ENCODE assay signal across 1 cellular context in the genomic region with DNA sequence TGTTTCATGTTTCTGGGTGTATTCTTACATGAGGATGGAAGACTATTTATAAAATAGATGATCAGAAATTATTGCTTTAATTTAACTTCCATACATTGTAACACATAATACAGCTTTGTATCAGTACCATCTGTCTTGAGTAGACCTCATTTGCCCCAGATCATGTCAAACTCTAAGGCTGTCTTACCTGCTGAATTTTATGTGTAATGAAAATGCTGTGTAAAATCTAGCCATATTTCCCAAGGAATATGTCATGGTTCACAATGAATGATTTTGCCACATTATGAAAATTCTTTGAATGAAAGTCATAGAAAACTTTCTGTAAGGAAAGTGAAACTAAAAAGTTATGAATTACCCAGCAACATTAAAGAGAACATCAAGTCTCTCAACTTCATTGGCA.
TF ChIP-seq lines count a peak whose summit lies in the region.

No MANE protein-coding gene starts in this region.

TF ChIP-seq in GM12878, 131 proteins besides CTCF, POLR2A, EP300 and RAD21:
- TF ChIP-seq LARP7 (IDR thresholded peaks at IDR 0.05) (no peak), BACH1 (IDR thresholded peaks at IDR 0.05; ENCODE audit: borderline replicate concordance) (no peak), NR2C2 (IDR thresholded peaks at IDR 0.05; ENCODE audit: borderline replicate concordance, control insufficient read depth, insufficient read length, low read depth) (no peak), KLF5 (IDR thresholded peaks at IDR 0.05; ENCODE audit: partially characterized antibody) (no peak), ETV6 (conservative IDR thresholded peaks at IDR 0.05 in 1 of 2, IDR thresholded peaks at IDR 0.05 in 1 of 2; ENCODE audit: borderline replicate concordance in 1 of 2, low read depth in 1 of 2) (no peak), YY1 (IDR thresholded peaks at IDR 0.05; ENCODE audit: low read depth, low read length) (no peak), YBX1 (IDR thresholded peaks at IDR 0.05) (no peak), SIX5 (IDR thresholded peaks at IDR 0.05; ENCODE audit: low read depth, low read length, severe bottlenecking) (no peak), RB1 (IDR thresholded peaks at IDR 0.05; ENCODE audit: borderline replicate concordance) (no peak), PAX5 (IDR thresholded peaks at IDR 0.05; ENCODE audit: borderline replicate concordance, low read depth, low read length) (no peak), PBX3 (IDR thresholded peaks at IDR 0.05; ENCODE audit: insufficient replicate concordance, low read depth, low read length) (no peak), ASH2L (IDR thresholded peaks at IDR 0.05; ENCODE audit: borderline replicate concordance, low read depth) (no peak)
